ENCODE assay signal across 11 cellular contexts in the genomic region with DNA sequence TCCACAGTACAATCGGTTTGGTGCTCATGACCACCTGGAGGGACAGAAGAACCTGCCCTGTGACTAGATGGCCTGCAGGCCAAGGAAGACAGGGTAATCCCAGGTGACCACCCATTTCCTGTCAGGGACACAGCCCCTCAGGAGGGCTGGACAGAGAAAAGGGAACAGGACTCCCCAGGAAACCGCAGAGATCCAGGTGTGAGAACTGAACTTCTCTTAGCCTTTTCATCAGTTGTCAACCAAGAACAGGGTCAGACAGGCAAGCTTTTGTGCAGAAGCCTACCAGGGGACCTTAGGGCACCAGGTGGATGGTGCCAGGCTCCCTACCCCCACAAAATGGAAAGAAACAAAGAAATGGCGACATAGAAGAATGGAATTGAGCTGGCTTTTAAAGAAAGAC.
DNase-seq lines count a peak whose midpoint lies in the region; ATAC-seq and TF ChIP-seq lines count a peak whose summit lies in the region.
"Had no signal": no experiment of that assay in that cellular context is flagged by ENCODE, and none has a peak within 500 bp of the region (broad histone marks: within the 10 kb centered on the region; RNA-seq: fewer than 3 reads in every experiment).

No MANE protein-coding gene starts in this region.

- H3K9me3 ChIP-seq in PC-9 (ENCODE audit: insufficient read depth, low read depth) (no peaks in the 10 kb centered on the region), esophagus squamous epithelium (no peaks in the 10 kb centered on the region)

- 0 out of 2 replicates have a peak overlapping the region, but pooled peaks have one; percentile 8 for H3K27ac ChIP-seq in PC-9
- peak overlapping the region; percentile 68 to 90 (median 85) for H3K27ac ChIP-seq in esophagus squamous epithelium
- peak overlapping the region in 11 of 21 experiments; percentile 2 to 93 (median 69) for H3K27ac ChIP-seq in skin epidermis

- H3K27ac Mint-ChIP-seq in T-helper 2 cell treated with Interferon-gamma antibody and Interleukin-4, amounts not matched to agents 5 μg/mL and 100 μg/mL, for 36 hours: peak overlapping the region; percentile 95

- POLR2A ChIA-PET in PC-9 (lab: Charles Lee; ENCODE audit: unreplicated experiment): interaction anchor here (0.6 kb wide), 1 partner anchor 645 kb away, joined by 3 read pairs; no protein-coding TSS in a partner anchor

- DNase-seq in T-helper 2 cell treated with Interferon-gamma antibody and Interleukin-4, amounts not matched to agents 5 μg/mL and 100 μg/mL, for 36 hours (ENCODE audit: low spot score): no peak
- DNase-seq in T-helper 2 cell (no peak), PC-9 (no peak), esophagus squamous epithelium (lab: John Stamatoyannopoulos, UW) (no peak), T1000 (lab: John Stamatoyannopoulos, UW) (no peak), NCI-H345 treated with DMSO at 0.1 percent for 48 hours (lab: John Stamatoyannopoulos, UW; ENCODE audit: unreplicated experiment) (no peak)
- DNase-seq: ACHN, NCI-H1092 treated with DMSO at 0.1 percent for 48 hours, SHP77 had no signal

- intact Hi-C loops in PC-9 (cut with micrococcal nuclease; ENCODE audit: unreplicated experiment) (loop anchor here (5.0 kb wide), 1 partner anchor 831 kb away; no protein-coding TSS in a partner anchor), esophagus squamous epithelium (cut with DNase I) (no loop called here)

- H3K36me3 Mint-ChIP-seq in T-helper 2 cell treated with Interferon-gamma antibody and Interleukin-4, amounts not matched to agents 5 μg/mL and 100 μg/mL, for 36 hours (ENCODE audit: low read depth): peaks cover 30% of the 10 kb centered on the region

- H3K4me1 ChIP-seq in PC-9 (replicated peaks; ENCODE audit: insufficient read depth) (peaks cover 36% of the 10 kb centered on the region), esophagus squamous epithelium (peaks cover 38 to 81% (median 58%) of the 10 kb centered on the region in 3 donors)

- no peak for TF ChIP-seq POLR2A in esophagus squamous epithelium (IDR thresholded peaks at IDR 0.05)

- 0 out of 2 replicates have a peak, but pooled peaks cover 3% of the 10 kb centered on the region for H4K20me1 ChIP-seq in PC-9 (ENCODE audit: insufficient read depth)

- no peak for TF ChIP-seq CTCF in PC-9 (conservative IDR thresholded peaks at IDR 0.05)
- no peak for TF ChIP-seq CTCF in esophagus squamous epithelium (IDR thresholded peaks at IDR 0.05)

- H2AFZ ChIP-seq in PC-9: no peak overlapping the region

- H3K27me3 ChIP-seq in PC-9 (ENCODE audit: insufficient read depth, low read depth) (no peaks in the 10 kb centered on the region), esophagus squamous epithelium (no peaks in the 10 kb centered on the region)

- H3K79me2 ChIP-seq in PC-9 (ENCODE audit: low read depth): peaks cover 67% of the 10 kb centered on the region

- no peak for ATAC-seq in HG03196 (IDR thresholded peaks at IDR 0.05; ENCODE audit: unreplicated experiment)

- H3K9me2 ChIP-seq in PC-9 (ENCODE audit: insufficient read depth): no peaks in the 10 kb centered on the region

- H3K36me3 ChIP-seq in PC-9 (ENCODE audit: low read depth) (no peaks in the 10 kb centered on the region), esophagus squamous epithelium (no peaks in the 10 kb centered on the region)

- H3F3A ChIP-seq in PC-9 (ENCODE audit: insufficient read depth, low read depth): peaks cover 14% of the 10 kb centered on the region; the same call in 1 of the 2 replicates

- H3K4me2 ChIP-seq in PC-9: no peak overlapping the region

- peak overlapping the region; percentile 99 for H3K4me3 Mint-ChIP-seq in T-helper 2 cell treated with Interferon-gamma antibody and Interleukin-4, amounts not matched to agents 5 μg/mL and 100 μg/mL, for 36 hours

- H3K4me3 ChIP-seq in PC-9: no peak overlapping the region
- no peak overlapping the region for H3K4me3 ChIP-seq in esophagus squamous epithelium
- no peak overlapping the region for H3K4me3 ChIP-seq in skin epidermis

- no TSS peak for BruUV-seq in PC-9 (replicated peaks; lab: Mats Ljungman, UMichigan)

- CTCF ChIA-PET in PC-9 (lab: Charles Lee): interaction anchor here (0.6 to 0.9 kb wide), 2 partner anchors 21 to 47 kb away, joined by 3 read pairs; no protein-coding TSS in a partner anchor

- 79% methylated on average over 3 of the region's 3 CpGs for WGBS in esophagus squamous epithelium, 2 donors

- peaks cover 6% of the 10 kb centered on the region for H3K27me3 Mint-ChIP-seq in T-helper 2 cell treated with Interferon-gamma antibody and Interleukin-4, amounts not matched to agents 5 μg/mL and 100 μg/mL, for 36 hours (ENCODE audit: low read depth)

- H3K4me1 Mint-ChIP-seq in T-helper 2 cell treated with Interferon-gamma antibody and Interleukin-4, amounts not matched to agents 5 μg/mL and 100 μg/mL, for 36 hours (ENCODE audit: low read depth): peaks cover 81% of the 10 kb centered on the region

- no peaks in the 10 kb centered on the region for H3K9me3 Mint-ChIP-seq in T-helper 2 cell treated with Interferon-gamma antibody and Interleukin-4, amounts not matched to agents 5 μg/mL and 100 μg/mL, for 36 hours

Comparison
In these comparisons a context has a peak if more than half of its experiments do, and no peak if none do; other contexts are left out.
1. H3K27ac ChIP-seq: peak in every context shown above with its lines; median percentile 85 in esophagus squamous epithelium; 69 in skin epidermis; 8 in PC-9.